In genomic region chr7:110541962-110542361, GRCh38 we compare ENCODE assay signal across 13 cellular contexts.
"Had no signal": no experiment of that assay in that cellular context is flagged by ENCODE, and none has a peak within 500 bp of the region (broad histone marks: within the 10 kb centered on the region; RNA-seq: fewer than 3 reads in every experiment).

No MANE protein-coding gene starts in this region.

- H3K9me3 ChIP-seq: esophagus muscularis mucosa, mucosa of descending colon, pancreas, tibial artery had no signal

- H3K36me3 ChIP-seq: cardiac muscle cell, esophagus muscularis mucosa, pancreas, tibial artery had no signal

- H3K4me3 ChIP-seq: cardiac muscle cell, esophagus muscularis mucosa, mucosa of descending colon, pancreas, tibial artery had no signal

- H3K4me1 ChIP-seq: esophagus muscularis mucosa, pancreas, tibial artery had no signal

- H3K27me3 ChIP-seq: cardiac muscle cell, esophagus muscularis mucosa, pancreas, tibial artery had no signal

- DNase-seq: activated CD4-positive, alpha-beta T cell treated with anti-CD3 and anti-CD28 coated beads, Interleukin-2, amount 50 U/mL, for 1 hour; activated CD8-positive, alpha-beta memory T cell treated with anti-CD3 and anti-CD28 coated beads for 24 hours; activated gamma-delta T cell treated with Interleukin-2 at 50 U/mL for 16 hours; immature natural killer cell; mucosa of descending colon; naive thymus-derived CD8-positive, alpha-beta T cell; pancreas; T-cell; T-helper 9 cell; tibial artery had no signal

- ATAC-seq: mucosa of descending colon; naive thymus-derived CD8-positive, alpha-beta T cell; pancreas; stimulated activated memory B cell treated with anti-CD40 and anti-IgM and Interleukin-4, amounts not matched to agents 10 μg/mL and 1 μg/mL and 100 μg/mL, for 72 hours; T-cell had no signal

- H3K27ac ChIP-seq: cardiac muscle cell, esophagus muscularis mucosa, pancreas, tibial artery had no signal
